Comparison of ENCODE assay signal across 13 cellular contexts in genomic region chr14:35963209-35963608, GRCh38.
DNase-seq lines count a peak whose midpoint lies in the region; ATAC-seq and TF ChIP-seq lines count a peak whose summit lies in the region.
"Had no signal": no experiment of that assay in that cellular context is flagged by ENCODE, and none has a peak within 500 bp of the region (broad histone marks: within the 10 kb centered on the region; RNA-seq: fewer than 3 reads in every experiment).

No MANE protein-coding gene starts in this region.

- POLR2A ChIA-PET in activated CD8-positive, alpha-beta T cell treated with anti-CD3 and anti-CD28 coated beads, Interleukin-2, amount 10 ng/mL, durations not matched to agents 7 days and 5 days (lab: Charles Lee): no interaction called here

- no peak overlapping the region for H3K4me3 Mint-ChIP-seq in activated CD8-positive, alpha-beta T cell treated with anti-CD3 and anti-CD28 coated beads, Interleukin-2, amount 10 ng/mL, durations not matched to agents 7 days and 5 days
- H3K4me3 Mint-ChIP-seq: activated naive CD8-positive, alpha-beta T cell treated with anti-CD3 and anti-CD28 coated beads, Interleukin-2, amount 10 ng/mL, durations not matched to agents 7 days and 5 days; stimulated activated naive CD8-positive, alpha-beta T cell treated with anti-CD3 and anti-CD28 coated beads, Interleukin-15, Interleukin-2, amounts not matched to agents 100 ng/mL and 50 ng/mL, for 24 hours; T-helper 1 cell treated with Interleukin-12 subunit alpha and Interleukin-12 subunit beta and Interleukin-4 antibody, amounts not matched to agents 30 μg/mL and 1 μg/mL, for 36 hours had no signal

- H3K36me3 ChIP-seq in RWPE2 (ENCODE audit: low read depth): no peaks in the 10 kb centered on the region
- no peaks in the 10 kb centered on the region for H3K36me3 ChIP-seq in mesendoderm (ENCODE audit: control insufficient read depth, insufficient read depth, low read length)

- no peak overlapping the region for H3K23ac ChIP-seq in mesendoderm (ENCODE audit: low read length)

- TF ChIP-seq CTCF in GM13977 (IDR thresholded peaks at IDR 0.05; ENCODE audit: extremely low read depth, insufficient read depth, missing control alignments): peak; percentile 30
- TF ChIP-seq CTCF in RWPE2 (IDR thresholded peaks at IDR 0.05; ENCODE audit: poor library complexity, severe bottlenecking): peak; percentile 29

- no peak overlapping the region for H3K4me2 ChIP-seq in mesendoderm (ENCODE audit: low read length)

- H3K9me3 Mint-ChIP-seq in activated CD8-positive, alpha-beta T cell treated with anti-CD3 and anti-CD28 coated beads, Interleukin-2, amount 10 ng/mL, durations not matched to agents 7 days and 5 days (ENCODE audit: insufficient read depth): no peaks in the 10 kb centered on the region
- H3K9me3 Mint-ChIP-seq: activated naive CD8-positive, alpha-beta T cell treated with anti-CD3 and anti-CD28 coated beads, Interleukin-2, amount 10 ng/mL, durations not matched to agents 7 days and 5 days; stimulated activated naive CD8-positive, alpha-beta T cell treated with anti-CD3 and anti-CD28 coated beads, Interleukin-15, Interleukin-2, amounts not matched to agents 100 ng/mL and 50 ng/mL, for 24 hours; T-helper 1 cell treated with Interleukin-12 subunit alpha and Interleukin-12 subunit beta and Interleukin-4 antibody, amounts not matched to agents 30 μg/mL and 1 μg/mL, for 36 hours had no signal

- no peak overlapping the region for H3K56ac ChIP-seq in mesendoderm (ENCODE audit: low read length)

- H3K4me1 ChIP-seq in RWPE2 (ENCODE audit: insufficient read depth, poor library complexity, severe bottlenecking) (no peaks in the 10 kb centered on the region), mesendoderm (ENCODE audit: control insufficient read depth, low read depth, low read length) (no peaks in the 10 kb centered on the region)
- H3K4me1 ChIP-seq: psoas muscle had no signal

- H2AK5ac ChIP-seq in mesendoderm (ENCODE audit: low read length): no peak overlapping the region

- in situ Hi-C loops in GM13977 (cut with MboI; ENCODE audit: low pct_unique_long_range_greater_than_20kb, low sequenced_read_pairs, unreplicated experiment): no loop called here

- H3K79me2 ChIP-seq in mesendoderm (ENCODE audit: control insufficient read depth, insufficient read depth, low read length): no peaks in the 10 kb centered on the region

- no peaks in the 10 kb centered on the region for H3K4me1 Mint-ChIP-seq in activated CD8-positive, alpha-beta T cell treated with anti-CD3 and anti-CD28 coated beads, Interleukin-2, amount 10 ng/mL, durations not matched to agents 7 days and 5 days (ENCODE audit: low read depth)
- H3K4me1 Mint-ChIP-seq: activated naive CD8-positive, alpha-beta T cell treated with anti-CD3 and anti-CD28 coated beads, Interleukin-2, amount 10 ng/mL, durations not matched to agents 7 days and 5 days had no signal

- H2BK5ac ChIP-seq in mesendoderm (ENCODE audit: low read length): no peak overlapping the region

- no peaks in the 10 kb centered on the region for H3K79me1 ChIP-seq in mesendoderm (ENCODE audit: low read length)

- no peak overlapping the region for H3K4me3 ChIP-seq in RWPE2 (ENCODE audit: severe bottlenecking)
- no peak overlapping the region for H3K4me3 ChIP-seq in mesendoderm (ENCODE audit: low read length)
- H3K4me3 ChIP-seq: psoas muscle had no signal

- H4K8ac ChIP-seq in mesendoderm (ENCODE audit: low read depth, low read length): no peak overlapping the region

- H3K18ac ChIP-seq in mesendoderm (ENCODE audit: low read length): no peak overlapping the region

- peaks cover 7% of the 10 kb centered on the region for H3K27me3 Mint-ChIP-seq in activated CD8-positive, alpha-beta T cell treated with anti-CD3 and anti-CD28 coated beads, Interleukin-2, amount 10 ng/mL, durations not matched to agents 7 days and 5 days (ENCODE audit: low read depth)
- H3K27me3 Mint-ChIP-seq: stimulated activated naive CD8-positive, alpha-beta T cell treated with anti-CD3 and anti-CD28 coated beads, Interleukin-15, Interleukin-2, amounts not matched to agents 100 ng/mL and 50 ng/mL, for 24 hours had no signal

- CTCF ChIA-PET in activated CD8-positive, alpha-beta T cell treated with anti-CD3 and anti-CD28 coated beads, Interleukin-2, amount 10 ng/mL, durations not matched to agents 7 days and 5 days (lab: Charles Lee): no interaction called here

- no peak overlapping the region for H2BK120ac ChIP-seq in mesendoderm (ENCODE audit: low read depth, low read length)

- no peaks in the 10 kb centered on the region for H3K9me3 ChIP-seq in RWPE2 (ENCODE audit: severe bottlenecking)
- H3K9me3 ChIP-seq: psoas muscle had no signal

- DNase-seq in GM13977 (ENCODE audit: low spot score) (no peak), RWPE2 (ENCODE audit: low spot score) (no peak), mesendoderm (peak; percentile 66), DMS79 treated with DMSO at 0.1 percent for 48 hours (lab: John Stamatoyannopoulos, UW) (no peak), A172 (ENCODE audit: low spot score) (no peak), hypothalamus (lab: John Stamatoyannopoulos, UW) (no peak)
- no peak for DNase-seq in activated CD8-positive, alpha-beta T cell treated with anti-CD3 and anti-CD28 coated beads, Interleukin-2, amount 10 ng/mL, durations not matched to agents 7 days and 5 days
- DNase-seq: activated naive CD8-positive, alpha-beta T cell treated with anti-CD3 and anti-CD28 coated beads, Interleukin-2, amount 10 ng/mL, durations not matched to agents 7 days and 5 days; KG1; psoas muscle had no signal

- H3K27me3 ChIP-seq in RWPE2 (ENCODE audit: insufficient read depth, poor library complexity, severe bottlenecking): no peaks in the 10 kb centered on the region
- H3K27me3 ChIP-seq in mesendoderm (ENCODE audit: insufficient read depth, low read length, poor library complexity): no peaks in the 10 kb centered on the region

- no peak overlapping the region for H4K5ac ChIP-seq in mesendoderm (ENCODE audit: low read length)

- ATAC-seq in HG03039 (IDR thresholded peaks at IDR 0.05; ENCODE audit: unreplicated experiment) (peak; percentile 54), RWPE2 (ENCODE audit: low read depth) (peak; percentile 42; the same call in 1 of the 3 replicates)
- ATAC-seq in activated CD8-positive, alpha-beta T cell treated with anti-CD3 and anti-CD28 coated beads, Interleukin-2, amount 10 ng/mL, durations not matched to agents 7 days and 5 days: no peak
- ATAC-seq: psoas muscle had no signal

- no peaks in the 10 kb centered on the region for H3K36me3 Mint-ChIP-seq in activated CD8-positive, alpha-beta T cell treated with anti-CD3 and anti-CD28 coated beads, Interleukin-2, amount 10 ng/mL, durations not matched to agents 7 days and 5 days (ENCODE audit: low read depth)
- H3K36me3 Mint-ChIP-seq: activated naive CD8-positive, alpha-beta T cell treated with anti-CD3 and anti-CD28 coated beads, Interleukin-2, amount 10 ng/mL, durations not matched to agents 7 days and 5 days had no signal

- no peak overlapping the region for H3K4ac ChIP-seq in mesendoderm (ENCODE audit: low read depth, low read length)

- H3K9ac ChIP-seq in mesendoderm (ENCODE audit: low read length): no peak overlapping the region

- H2BK15ac ChIP-seq in mesendoderm (replicated peaks; ENCODE audit: low read depth): no peak overlapping the region

- H3K27ac ChIP-seq in RWPE2 (ENCODE audit: poor library complexity, severe bottlenecking): no peak overlapping the region
- H3K27ac ChIP-seq in mesendoderm (ENCODE audit: low read depth, low read length): no peak overlapping the region
- H3K27ac ChIP-seq: psoas muscle had no signal

- H3K27ac Mint-ChIP-seq in activated CD8-positive, alpha-beta T cell treated with anti-CD3 and anti-CD28 coated beads, Interleukin-2, amount 10 ng/mL, durations not matched to agents 7 days and 5 days: no peak overlapping the region
- H3K27ac Mint-ChIP-seq: activated naive CD8-positive, alpha-beta T cell treated with anti-CD3 and anti-CD28 coated beads, Interleukin-2, amount 10 ng/mL, durations not matched to agents 7 days and 5 days; stimulated activated naive CD8-positive, alpha-beta T cell treated with anti-CD3 and anti-CD28 coated beads, Interleukin-15, Interleukin-2, amounts not matched to agents 100 ng/mL and 50 ng/mL, for 24 hours; T-helper 1 cell treated with Interleukin-12 subunit alpha and Interleukin-12 subunit beta and Interleukin-4 antibody, amounts not matched to agents 30 μg/mL and 1 μg/mL, for 36 hours had no signal
